ENCODE assay signal across 11 cellular contexts in genomic region chr10:86017841-86018734, GRCh38.
A peak's percentile ranks its signal among the peaks of the same experiment; 100 is the strongest.
DNase-seq lines count a peak whose midpoint lies in the region; ATAC-seq and TF ChIP-seq lines count a peak whose summit lies in the region.
"Had no signal": no experiment of that assay in that cellular context is flagged by ENCODE, and none has a peak within 500 bp of the region (broad histone marks: within the 10 kb centered on the region; RNA-seq: fewer than 3 reads in every experiment).

No MANE protein-coding gene starts in this region.

- DNase-seq in GM12865 (ENCODE audit: low read depth): peak; percentile 31
- DNase-seq in NCI-H146 (lab: John Stamatoyannopoulos, UW): peak; percentile 39
- peak; percentile 55 to 74 for DNase-seq in heart right ventricle
- DNase-seq in activated CD4-positive, alpha-beta T cell treated with anti-CD3 and anti-CD28 coated beads, Interleukin-2, amount 50 U/mL, for 4 hours: no peak
- DNase-seq in right lobe of liver: no peak
- no peak for DNase-seq in GM10266 (ENCODE audit: extremely low spot score)
- no peak for DNase-seq in endothelial cell (ENCODE audit: low spot score)
- DNase-seq: activated CD8-positive, alpha-beta T cell treated with anti-CD3 and anti-CD28 coated beads for 36 hours; mesenchymal stem cell had no signal

- no peaks in the 10 kb centered on the region for H3K4me1 Mint-ChIP-seq in endothelial cell (ENCODE audit: unreplicated experiment)

- H3K27me3 ChIP-seq in heart right ventricle (peaks cover 0 to 3% (median 0%) of the 10 kb centered on the region in 7 donors), right lobe of liver (no peaks in the 10 kb centered on the region)

- no peaks in the 10 kb centered on the region for H3K36me3 Mint-ChIP-seq in endothelial cell (ENCODE audit: low read depth, unreplicated experiment)

- no peak for TF ChIP-seq POLR2A in right lobe of liver (IDR thresholded peaks at IDR 0.05)

- 30 to 40% methylated on average over 13 of the region's 13 CpGs for WGBS in heart right ventricle, 2 donors
- 59% methylated on average over 6 of the region's 13 CpGs for WGBS in right lobe of liver (ENCODE audit: insufficient coverage, low coverage, low lambda C conversion rate, missing lambda C conversion rate)

- H3K27ac ChIP-seq in heart right ventricle (peak overlapping the region in 3 of 10 donors; percentile 5 to 51 (median 28)), right lobe of liver (no peak overlapping the region)
- H3K27ac ChIP-seq: thoracic aorta had no signal

- peak; percentile 78 for ATAC-seq in GM21576 (IDR thresholded peaks at IDR 0.05; ENCODE audit: unreplicated experiment)
- peak; percentile 68 to 96 (median 94) for ATAC-seq in heart right ventricle
- no peak for ATAC-seq in right lobe of liver
- ATAC-seq: activated CD8-positive, alpha-beta T cell treated with anti-CD3 and anti-CD28 coated beads for 36 hours had no signal

- H3K4me1 ChIP-seq in heart right ventricle (peaks cover 0 to 32% (median 13%) of the 10 kb centered on the region in 9 donors), right lobe of liver (no peaks in the 10 kb centered on the region)

- peaks cover 2% of the 10 kb centered on the region for H3K27me3 Mint-ChIP-seq in endothelial cell (ENCODE audit: unreplicated experiment)

- no peaks in the 10 kb centered on the region for H3K9me3 ChIP-seq in heart right ventricle
- no peaks in the 10 kb centered on the region for H3K9me3 ChIP-seq in right lobe of liver
- H3K9me3 ChIP-seq: thoracic aorta had no signal

- H3K4me3 Mint-ChIP-seq in endothelial cell (ENCODE audit: unreplicated experiment): no peak overlapping the region
- H3K4me3 Mint-ChIP-seq: activated CD8-positive, alpha-beta T cell treated with anti-CD3 and anti-CD28 coated beads for 36 hours had no signal

- intact Hi-C loops in heart right ventricle (cut with DNase I): loop anchor here in 1 of 10 donors (10.0 kb wide), 1 partner anchor 223 kb away; no protein-coding TSS in a partner anchor
- intact Hi-C loops in right lobe of liver (cut with DNase I): no loop called here

- H3K27ac Mint-ChIP-seq in endothelial cell (ENCODE audit: unreplicated experiment): no peak overlapping the region
- H3K27ac Mint-ChIP-seq: activated CD8-positive, alpha-beta T cell treated with anti-CD3 and anti-CD28 coated beads for 36 hours had no signal

- TF ChIP-seq CTCF in GM12865 (IDR thresholded peaks at IDR 0.05; ENCODE audit: insufficient read depth, low read depth, low read length, missing control alignments): no peak
- no peak for TF ChIP-seq CTCF in heart right ventricle (IDR thresholded peaks at IDR 0.05)
- no peak for TF ChIP-seq CTCF in right lobe of liver (IDR thresholded peaks at IDR 0.05)
- TF ChIP-seq CTCF in GM10266 (IDR thresholded peaks at IDR 0.05; ENCODE audit: control insufficient read depth, insufficient read depth, low read depth, missing control alignments): no peak
- no peak for TF ChIP-seq CTCF in endothelial cell (IDR thresholded peaks at IDR 0.05; ENCODE audit: unreplicated experiment)

- H3K9me3 Mint-ChIP-seq in endothelial cell (ENCODE audit: unreplicated experiment): no peaks in the 10 kb centered on the region
- H3K9me3 Mint-ChIP-seq: activated CD8-positive, alpha-beta T cell treated with anti-CD3 and anti-CD28 coated beads for 36 hours had no signal

- H3K4me3 ChIP-seq in GM12865 (ENCODE audit: low read depth, low read length): no peak overlapping the region
- H3K4me3 ChIP-seq in heart right ventricle: no peak overlapping the region
- no peak overlapping the region for H3K4me3 ChIP-seq in right lobe of liver
- H3K4me3 ChIP-seq: thoracic aorta had no signal

- H3K36me3 ChIP-seq in heart right ventricle (no peaks in the 10 kb centered on the region), right lobe of liver (no peaks in the 10 kb centered on the region)
- H3K36me3 ChIP-seq: thoracic aorta had no signal

Comparison
In these comparisons a context has a peak if more than half of its experiments do, and no peak if none do; other contexts are left out.
1. DNase-seq: peak in GM12865 (single experiment), NCI-H146 (single experiment) and heart right ventricle (2 of 2); none in activated CD4-positive, alpha-beta T cell treated with anti-CD3 and anti-CD28 coated beads, Interleukin-2, amount 50 U/mL, for 4 hours (0 of 2), right lobe of liver (0 of 3), GM10266 (single experiment) and endothelial cell (single experiment).
2. ATAC-seq: peak in GM21576 (single experiment) and heart right ventricle (8 of 8); none in right lobe of liver (0 of 4).